In genomic region chr3:63914312-63914711, GRCh38 we compare ENCODE assay signal across 8 cellular contexts. TPM values are rescaled to one million over a fixed set of nuclear protein-coding genes. Genes with fewer than 3 reads are reported as not detected.
DNase-seq lines count a peak whose midpoint lies in the region; ATAC-seq and TF ChIP-seq lines count a peak whose summit lies in the region.

No MANE protein-coding gene starts in this region.

- intact Hi-C loops in sigmoid colon (cut with DNase I): loop anchor here (2.0 kb wide), 1 partner anchor 78 kb away; no protein-coding TSS in a partner anchor

- no peak for TF ChIP-seq EP300 in sigmoid colon (IDR thresholded peaks at IDR 0.05)

- H3K4me3 Mint-ChIP-seq in GM23338 (peak overlapping the region; percentile 90; the same call in 2 of the 3 replicates), T-cell (peak overlapping the region; percentile 58 to 89 (median 82))

- no peak overlapping the region for H3K9ac ChIP-seq in fibroblast of lung (ENCODE audit: insufficient read depth, low read length)

- ATAC-seq in GM23338 (no peak), T-cell (replicated peaks in 1 of 4) (no peak), GM21526 (IDR thresholded peaks at IDR 0.05; ENCODE audit: low FRiP score, unreplicated experiment) (no peak), GM18517 (IDR thresholded peaks at IDR 0.05; ENCODE audit: unreplicated experiment) (no peak)

- CTCF ChIA-PET in T-cell (lab: Charles Lee): interaction anchor here in 1 of 2 donors (0.7 to 1.0 kb wide), 2 partner anchors 23 to 26 kb away, joined by 3 read pairs; no protein-coding TSS in a partner anchor

- peaks cover 4% of the 10 kb centered on the region; the same call in 1 of the 2 replicates for H4K20me1 ChIP-seq in GM23338 (replicated peaks; ENCODE audit: insufficient read depth)
- H4K20me1 ChIP-seq in fibroblast of lung (ENCODE audit: control insufficient read depth, extremely low read depth, insufficient read depth, low read length): no peaks in the 10 kb centered on the region

- H2AFZ ChIP-seq in GM23338 (no peak overlapping the region), fibroblast of lung (ENCODE audit: low read length) (no peak overlapping the region)

- H3K9me3 Mint-ChIP-seq in GM23338: no peaks in the 10 kb centered on the region
- no peaks in the 10 kb centered on the region for H3K9me3 Mint-ChIP-seq in T-cell

- POLR2A ChIA-PET in T-cell (lab: Charles Lee): interaction anchor here in 1 of 2 donors (1.0 kb wide), 1 partner anchor 14 kb away, joined by 5 read pairs; no protein-coding TSS in a partner anchor

- H3K4me1 ChIP-seq in GM23338 (ENCODE audit: insufficient read depth): peaks cover 5% of the 10 kb centered on the region
- peaks cover 10% of the 10 kb centered on the region for H3K4me1 ChIP-seq in fibroblast of lung (ENCODE audit: control insufficient read depth, extremely low read depth, insufficient read depth, low read length)
- H3K4me1 ChIP-seq in sigmoid colon: peaks cover 0 to 37% (median 29%) of the 10 kb centered on the region in 4 donors

- TF ChIP-seq CTCF in GM23338 (conservative IDR thresholded peaks at IDR 0.05; ENCODE audit: low read depth in 2 of 2): no peak
- no peak for TF ChIP-seq CTCF in fibroblast of lung (conservative IDR thresholded peaks at IDR 0.05 in 1 of 2, IDR thresholded peaks at IDR 0.05 in 1 of 2; ENCODE audit: low read depth in 1 of 2, low read length in 2 of 2)
- TF ChIP-seq CTCF in sigmoid colon (IDR thresholded peaks at IDR 0.05): no peak

- no peaks in the 10 kb centered on the region for H3F3A ChIP-seq in GM23338 (replicated peaks; ENCODE audit: low read depth)

- H3K9me3 ChIP-seq in fibroblast of lung (ENCODE audit: control insufficient read depth, insufficient read depth, low read depth, low read length): no peaks in the 10 kb centered on the region
- H3K9me3 ChIP-seq in sigmoid colon: no peaks in the 10 kb centered on the region

- H3K27me3 ChIP-seq in GM23338 (ENCODE audit: insufficient read depth): peaks cover 17% of the 10 kb centered on the region
- H3K27me3 ChIP-seq in fibroblast of lung (ENCODE audit: control insufficient read depth, insufficient read depth, low read length): no peaks in the 10 kb centered on the region
- no peaks in the 10 kb centered on the region for H3K27me3 ChIP-seq in sigmoid colon

- TF ChIP-seq POLR2A in sigmoid colon (IDR thresholded peaks at IDR 0.05): no peak

- WGBS in sigmoid colon, 2 donors: 17 to 62% methylated on average over 5 of the region's 5 CpGs

- DNase-seq in GM23338 (ENCODE audit: low spot score) (no peak), T-cell (no peak), fibroblast of lung (ENCODE audit: low read depth in 2 of 2) (peak in 1 of 2 donors; percentile 76), sigmoid colon (peak; percentile 81), iPS-NIHi7 (ENCODE audit: extremely low spot score) (no peak), NCI-H1436 treated with DMSO at 0.1 percent for 48 hours (lab: John Stamatoyannopoulos, UW) (no peak)

- H3K9me2 ChIP-seq in GM23338 (ENCODE audit: insufficient read depth): no peaks in the 10 kb centered on the region

- H3K36me3 Mint-ChIP-seq in GM23338 (ENCODE audit: low read depth) (peaks cover 30% of the 10 kb centered on the region), T-cell (peaks cover 31% of the 10 kb centered on the region)

- H3K27ac ChIP-seq in GM23338 (ENCODE audit: low read depth) (no peak overlapping the region), fibroblast of lung (ENCODE audit: insufficient read depth, low read length) (no peak overlapping the region), sigmoid colon (peak overlapping the region; percentile 97 to 99 (median 98))

- H3K27ac Mint-ChIP-seq in GM23338: no peak overlapping the region
- H3K27ac Mint-ChIP-seq in T-cell: peak overlapping the region in 1 of 2 donors; percentile 12

- no peak overlapping the region for H3K4me3 ChIP-seq in GM23338
- H3K4me3 ChIP-seq in fibroblast of lung (replicated peaks in 1 of 4; ENCODE audit: control extremely low read depth in 1 of 4, insufficient read depth in 1 of 4, low read depth in 3 of 4, low read length in 4 of 4): peak overlapping the region in 1 of 4 experiments; percentile 76
- H3K4me3 ChIP-seq in sigmoid colon: no peak overlapping the region

- H3K79me2 ChIP-seq in GM23338 (replicated peaks; ENCODE audit: insufficient read depth) (peaks cover 35% of the 10 kb centered on the region), fibroblast of lung (ENCODE audit: control insufficient read depth, insufficient read depth, low read length) (peaks cover 29% of the 10 kb centered on the region)

- peaks cover 2% of the 10 kb centered on the region for H3K27me3 Mint-ChIP-seq in GM23338 (ENCODE audit: insufficient read depth, low read depth, poor library complexity)
- H3K27me3 Mint-ChIP-seq in T-cell: no peaks in the 10 kb centered on the region

- H3K36me3 ChIP-seq in GM23338 (ENCODE audit: insufficient read depth) (no peaks in the 10 kb centered on the region), fibroblast of lung (ENCODE audit: control insufficient read depth, insufficient read depth, low read length) (peaks cover 2% of the 10 kb centered on the region), sigmoid colon (peaks cover 0 to 33% (median 0%) of the 10 kb centered on the region in 4 donors)

- H3K4me1 Mint-ChIP-seq in GM23338: peaks cover 37% of the 10 kb centered on the region
- H3K4me1 Mint-ChIP-seq in T-cell: peaks cover 27 to 61% (median 59%) of the 10 kb centered on the region in 3 donors

- peak overlapping the region; percentile 80; the same call in 1 of the 2 replicates for H3K4me2 ChIP-seq in GM23338
- peak overlapping the region; percentile 25 for H3K4me2 ChIP-seq in fibroblast of lung (ENCODE audit: extremely low read depth, insufficient read depth, low read length)

TF ChIP-seq in GM23338, 12 proteins besides CTCF, POLR2A, EP300 and RAD21:
- TF ChIP-seq, protein P1, sequence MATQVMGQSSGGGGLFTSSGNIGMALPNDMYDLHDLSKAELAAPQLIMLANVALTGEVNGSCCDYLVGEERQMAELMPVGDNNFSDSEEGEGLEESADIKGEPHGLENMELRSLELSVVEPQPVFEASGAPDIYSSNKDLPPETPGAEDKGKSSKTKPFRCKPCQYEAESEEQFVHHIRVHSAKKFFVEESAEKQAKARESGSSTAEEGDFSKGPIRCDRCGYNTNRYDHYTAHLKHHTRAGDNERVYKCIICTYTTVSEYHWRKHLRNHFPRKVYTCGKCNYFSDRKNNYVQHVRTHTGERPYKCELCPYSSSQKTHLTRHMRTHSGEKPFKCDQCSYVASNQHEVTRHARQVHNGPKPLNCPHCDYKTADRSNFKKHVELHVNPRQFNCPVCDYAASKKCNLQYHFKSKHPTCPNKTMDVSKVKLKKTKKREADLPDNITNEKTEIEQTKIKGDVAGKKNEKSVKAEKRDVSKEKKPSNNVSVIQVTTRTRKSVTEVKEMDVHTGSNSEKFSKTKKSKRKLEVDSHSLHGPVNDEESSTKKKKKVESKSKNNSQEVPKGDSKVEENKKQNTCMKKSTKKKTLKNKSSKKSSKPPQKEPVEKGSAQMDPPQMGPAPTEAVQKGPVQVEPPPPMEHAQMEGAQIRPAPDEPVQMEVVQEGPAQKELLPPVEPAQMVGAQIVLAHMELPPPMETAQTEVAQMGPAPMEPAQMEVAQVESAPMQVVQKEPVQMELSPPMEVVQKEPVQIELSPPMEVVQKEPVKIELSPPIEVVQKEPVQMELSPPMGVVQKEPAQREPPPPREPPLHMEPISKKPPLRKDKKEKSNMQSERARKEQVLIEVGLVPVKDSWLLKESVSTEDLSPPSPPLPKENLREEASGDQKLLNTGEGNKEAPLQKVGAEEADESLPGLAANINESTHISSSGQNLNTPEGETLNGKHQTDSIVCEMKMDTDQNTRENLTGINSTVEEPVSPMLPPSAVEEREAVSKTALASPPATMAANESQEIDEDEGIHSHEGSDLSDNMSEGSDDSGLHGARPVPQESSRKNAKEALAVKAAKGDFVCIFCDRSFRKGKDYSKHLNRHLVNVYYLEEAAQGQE (IDR thresholded peaks at IDR 0.05; ENCODE audit: unreplicated experiment): no peak
- TF ChIP-seq JUNB (IDR thresholded peaks at IDR 0.05; ENCODE audit: unreplicated experiment): no peak

RNA-seq across cellular contexts. Expression of gene SCAANT1, which starts 2.1 kb away (rescaled TPM):
- not detected in 2 replicates for total RNA-seq in GM23338 (2014; rRNA removed; shearing (Covaris generic))
- polyA plus RNA-seq in GM23338 (2016; fragmentation: Nextera tagmentation; extraction: Ambion mirVana) (1.2 TPM in 1 of 2 replicates, not detected in the other), fibroblast of lung (not detected in 2 replicates), sigmoid colon (not detected)
- total RNA-seq in T-cell (1 to 10 TPM in 1 of 5 donors, not detected in 4; 5.7 TPM), fibroblast of lung (1.7 TPM in 1 of 2 replicates, not detected in the other), sigmoid colon (not detected)
- not detected in 2 replicates for polyA plus RNA-seq in fibroblast of lung (2012)
- polyA minus RNA-seq in fibroblast of lung (ENCODE audit: low replicate concordance): not detected in 2 replicates

RNA-seq across cellular contexts. Expression of gene ATXN7, which starts 50.6 kb away (rescaled TPM):
- 8.0 and 17.2 TPM in 2 replicates for total RNA-seq in GM23338 (2014; rRNA removed; shearing (Covaris generic))
- polyA plus RNA-seq in GM23338 (2016; fragmentation: Nextera tagmentation; extraction: Ambion mirVana): 3.2 and 4.0 TPM in 2 replicates
- 100 to 1,000 TPM; 110 to 231 (median 123) TPM for total RNA-seq in T-cell
- 7.7 and 11.1 TPM in 2 replicates for total RNA-seq in fibroblast of lung
- 6.3 and 10.6 TPM in 2 replicates for polyA plus RNA-seq in fibroblast of lung
- 3.4 and 6.3 TPM in 2 replicates for polyA plus RNA-seq in fibroblast of lung (2012)
- polyA minus RNA-seq in fibroblast of lung (ENCODE audit: low replicate concordance): 64.9 and 84.2 TPM in 2 replicates
- total RNA-seq in sigmoid colon: 10 to 100 TPM; 17.8 to 32.7 (median 27.3) TPM
- polyA plus RNA-seq in sigmoid colon: 10 to 100 TPM in 1 of 3 donors, 1 to 10 TPM in 2; 2.1 to 12.7 (median 4.8) TPM

RNA-seq across cellular contexts. Expression of gene THOC7, which starts 50.7 kb away (rescaled TPM):
- 50.5 and 53.9 TPM in 2 replicates for total RNA-seq in GM23338 (2014; rRNA removed; shearing (Covaris generic))
- polyA plus RNA-seq in GM23338 (2016; fragmentation: Nextera tagmentation; extraction: Ambion mirVana) (154 and 166 TPM in 2 replicates), fibroblast of lung (100 and 103 TPM in 2 replicates), sigmoid colon (100 to 1,000 TPM in 2 of 3 donors, 10 to 100 TPM in 1; 59.7 to 113 (median 109) TPM)
- total RNA-seq in T-cell (10 to 100 TPM; 30.9 to 36.9 (median 33.1) TPM), fibroblast of lung (35.3 and 42.6 TPM in 2 replicates), sigmoid colon (100 to 1,000 TPM in 3 of 4 donors, 10 to 100 TPM in 1; 76.6 to 129 (median 115) TPM)
- polyA plus RNA-seq in fibroblast of lung (2012): 88.0 and 91.1 TPM in 2 replicates
- 0.96 and 3.9 TPM in 2 replicates for polyA minus RNA-seq in fibroblast of lung (ENCODE audit: low replicate concordance)

Comparison
In these comparisons a context has a peak if more than half of its experiments do, and no peak if none do; other contexts are left out.
1. H3K27ac ChIP-seq: peak in sigmoid colon (4 of 4); none in GM23338 (single experiment) and fibroblast of lung (single experiment).